In genomic region chr18:24138884-24139616, GRCh38 we compare ENCODE assay signal across 8 cellular contexts. TPM values are rescaled to one million over a fixed set of nuclear protein-coding genes. Genes with fewer than 3 reads are reported as not detected.
DNase-seq lines count a peak whose midpoint lies in the region; ATAC-seq, FAIRE-seq and TF ChIP-seq lines count a peak whose summit lies in the region.

A gene with protein sequence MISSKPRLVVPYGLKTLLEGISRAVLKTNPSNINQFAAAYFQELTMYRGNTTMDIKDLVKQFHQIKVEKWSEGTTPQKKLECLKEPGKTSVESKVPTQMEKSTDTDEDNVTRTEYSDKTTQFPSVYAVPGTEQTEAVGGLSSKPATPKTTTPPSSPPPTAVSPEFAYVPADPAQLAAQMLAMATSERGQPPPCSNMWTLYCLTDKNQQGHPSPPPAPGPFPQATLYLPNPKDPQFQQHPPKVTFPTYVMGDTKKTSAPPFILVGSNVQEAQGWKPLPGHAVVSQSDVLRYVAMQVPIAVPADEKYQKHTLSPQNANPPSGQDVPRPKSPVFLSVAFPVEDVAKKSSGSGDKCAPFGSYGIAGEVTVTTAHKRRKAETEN (plus strand): TSS chr18:24139062. CDS start chr18:24143115, 4,053 bp downstream.

- H3K27ac ChIP-seq in K562 (ENCODE audit: extremely low read depth, low read depth, low read length) (no peak within 1 kb of the TSS), vagina (peak within 1 kb of the TSS; percentile 47)

- peaks cover 8 to 16% of the 10 kb centered on the region in 2 experiments for H3K27me3 ChIP-seq in K562 (ENCODE audit: control insufficient read depth in 2 of 2, insufficient read depth in 2 of 2, low read length in 2 of 2)
- H3K27me3 ChIP-seq in vagina = no peaks in the 10 kb centered on the region

- peak; percentile 92 for DNase-seq in DMS53 (lab: John Stamatoyannopoulos, UW)
- DNase-seq in M059J (ENCODE audit: low read depth) = peak; percentile 90
- DNase-seq in T1000 (lab: John Stamatoyannopoulos, UW) = peak; percentile 76
- DNase-seq in K562 (ENCODE audit: extremely low read depth in 1 of 4, low spot score in 3 of 4) = no peak
- DNase-seq in hypothalamus (lab: John Stamatoyannopoulos, UW) = peak in 49 of 51 donors; percentile 21 to 89 (median 74)
- peak; percentile 84 for DNase-seq in retina
- DNase-seq in vagina (ENCODE audit: extremely low spot score in 2 of 2) = no peak

- H3K4me1 ChIP-seq in K562 (replicated peaks in 1 of 2; ENCODE audit: control insufficient read depth in 2 of 2, insufficient read depth in 2 of 2, low read length in 2 of 2) (peaks cover 0 to 6% of the 10 kb centered on the region in 2 experiments; a peak in 2 of 5 replicates), vagina (peaks cover 14% of the 10 kb centered on the region)

- CTCF ChIA-PET in K562 (lab: Yijun Ruan, JAX; ENCODE audit: low intra/inter-chr PET ratio) = no interaction called here

- no peaks in the 10 kb centered on the region for H4K20me1 ChIP-seq in K562 (replicated peaks; ENCODE audit: control insufficient read depth, insufficient read depth, low read length)

- ATAC-seq in GM21528 (IDR thresholded peaks at IDR 0.05; ENCODE audit: low FRiP score, unreplicated experiment) = peak; percentile 90
- peak; percentile 61; the same call in 2 of the 3 replicates for ATAC-seq in K562

- no peak within 1 kb of the TSS for H3K4me2 ChIP-seq in K562 (ENCODE audit: insufficient read depth, low read length)

- WGBS in K562 (ENCODE audit: insufficient coverage, low coverage, missing lambda C conversion rate) = 16% methylated on average over 49 of the region's 59 CpGs

- TF ChIP-seq EP300 in K562 (IDR thresholded peaks at IDR 0.05; ENCODE audit: low read length) = no peak

- POLR2A ChIA-PET in K562 (lab: Yijun Ruan, JAX) = interaction anchor here (0.7 to 1.1 kb wide), 2 partner anchors 15 to 31 kb away, joined by 3 read pairs; no protein-coding TSS in a partner anchor

- no peak for TF ChIP-seq POLR2A in K562 (conservative IDR thresholded peaks at IDR 0.05)
- peak in 1 of 2 donors; percentile 17 for TF ChIP-seq POLR2A in vagina (IDR thresholded peaks at IDR 0.05)

- no peak for TF ChIP-seq CTCF in K562 (IDR thresholded peaks at IDR 0.05 in 2 of 3, conservative IDR thresholded peaks at IDR 0.05 in 1 of 3; ENCODE audit: insufficient read depth in 2 of 3, low read depth in 1 of 3, low read length in 3 of 3)
- TF ChIP-seq CTCF in vagina (IDR thresholded peaks at IDR 0.05) = no peak

- H3K9me1 ChIP-seq in K562 (ENCODE audit: control insufficient read depth, insufficient read depth, low read length) = no peaks in the 10 kb centered on the region

- H3K4me3 ChIP-seq in K562 (no peak within 1 kb of the TSS), vagina (peak within 1 kb of the TSS; percentile 54 to 60)

- no peak for TF ChIP-seq RAD21 in K562 (CRISPR knock-in tag; conservative IDR thresholded peaks at IDR 0.05 in 1 of 2, IDR thresholded peaks at IDR 0.05 in 1 of 2)

- BruUV-seq in K562 (replicated peaks; lab: Mats Ljungman, UMichigan) = no TSS peak

- intact Hi-C loops in K562 (cut with micrococcal nuclease) = no loop called here
- intact Hi-C loops in vagina (cut with DNase I) = no loop called here

- FAIRE-seq in K562 (lab: Jason Lieb, UNC) = no peak

- in situ Hi-C loops in K562 (cut with MboI) = no loop called here

- no peak within 1 kb of the TSS for H2AFZ ChIP-seq in K562 (ENCODE audit: low read depth, low read length)

- no peaks in the 10 kb centered on the region for H3K9me3 ChIP-seq in K562 (replicated peaks; ENCODE audit: control insufficient read depth, insufficient read depth, low read depth, low read length)
- H3K9me3 ChIP-seq in vagina = no peaks in the 10 kb centered on the region

- H3K9ac ChIP-seq in K562 (ENCODE audit: insufficient read depth in 1 of 2, low read depth in 2 of 2, low read length in 2 of 2) = no peak within 1 kb of the TSS

- no peaks in the 10 kb centered on the region for H3K79me2 ChIP-seq in K562 (ENCODE audit: control insufficient read depth, insufficient read depth, low read length)

- H3K36me3 ChIP-seq in K562 (ENCODE audit: control insufficient read depth, insufficient read depth, low read length) (no peaks in the 10 kb centered on the region), vagina (no peaks in the 10 kb centered on the region)

TF ChIP-seq in K562, 482 proteins besides CTCF, POLR2A, EP300 and RAD21 (continues in another document):
- TF ChIP-seq, protein P1, sequence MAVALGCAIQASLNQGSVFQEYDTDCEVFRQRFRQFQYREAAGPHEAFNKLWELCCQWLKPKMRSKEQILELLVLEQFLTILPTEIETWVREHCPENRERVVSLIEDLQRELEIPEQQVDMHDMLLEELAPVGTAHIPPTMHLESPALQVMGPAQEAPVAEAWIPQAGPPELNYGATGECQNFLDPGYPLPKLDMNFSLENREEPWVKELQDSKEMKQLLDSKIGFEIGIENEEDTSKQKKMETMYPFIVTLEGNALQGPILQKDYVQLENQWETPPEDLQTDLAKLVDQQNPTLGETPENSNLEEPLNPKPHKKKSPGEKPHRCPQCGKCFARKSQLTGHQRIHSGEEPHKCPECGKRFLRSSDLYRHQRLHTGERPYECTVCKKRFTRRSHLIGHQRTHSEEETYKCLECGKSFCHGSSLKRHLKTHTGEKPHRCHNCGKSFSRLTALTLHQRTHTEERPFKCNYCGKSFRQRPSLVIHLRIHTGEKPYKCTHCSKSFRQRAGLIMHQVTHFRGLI (CRISPR knock-in tag; IDR thresholded peaks at IDR 0.05) = no peak
- no peak for TF ChIP-seq CHD4 (IDR thresholded peaks at IDR 0.05; ENCODE audit: insufficient read depth, insufficient replicate concordance, low read depth, low read length, poor library complexity, severe bottlenecking)
- no peak for TF ChIP-seq CUX1 (CRISPR knock-in tag; IDR thresholded peaks at IDR 0.05)

RNA-seq across cellular contexts. Expression of the gene that starts here (rescaled TPM):
- total RNA-seq in M059J (2014; rRNA removed; shearing (Covaris generic)) = 9.4 and 12.0 TPM in 2 replicates
- not detected in 2 replicates for total RNA-seq in K562 (2011; cell fraction: chromatin; rRNA removed; ENCODE audit: low replicate concordance)
- not detected in 2 replicates for total RNA-seq in K562 (2011; cell fraction: nucleolus; rRNA removed)
- not detected in 2 replicates for total RNA-seq in K562 (2011; cell fraction: nucleoplasm; rRNA removed)
- not detected in 2 replicates for total RNA-seq in K562 (2014; rRNA removed)
- not detected in 2 replicates for total RNA-seq in K562 (2014; rRNA removed; fragmentation: Illumina TruSeq; extraction: Trizol)
- not detected in 2 replicates for total RNA-seq in K562 (2015; rRNA removed; fragmentation: Illumina TruSeq; extraction: Trizol)
- not detected in 2 replicates for total RNA-seq in K562 (2021)
- not detected in 2 replicates for polyA plus RNA-seq in K562 (2011; rRNA removed)
- polyA plus RNA-seq in K562 (2011; cell fraction: cytosol; rRNA removed) = not detected in 2 replicates
- polyA plus RNA-seq in K562 (2011; cell fraction: nucleus; rRNA removed) = not detected in 2 replicates
- not detected in 2 replicates for polyA plus RNA-seq in K562 (2012)
- not detected in 2 replicates for polyA plus RNA-seq in K562 (2014; fragmentation: Illumina TruSeq; extraction: Trizol)
- not detected for polyA plus RNA-seq in K562 (2014; fragmentation: Nextera tagmentation; extraction: Ambion mirVana)
- not detected in 2 replicates for polyA plus RNA-seq in K562 (2014; rRNA removed)
- polyA minus RNA-seq in K562 (2011; rRNA and poly(A)+ RNA removed) = not detected in 2 replicates
- not detected in 2 replicates for polyA minus RNA-seq in K562 (2011; cell fraction: cytosol; rRNA and poly(A)+ RNA removed)
- polyA minus RNA-seq in K562 (2011; cell fraction: nucleus; rRNA and poly(A)+ RNA removed) = not detected in 2 replicates
- total RNA-seq in vagina = 0.74 TPM

Comparison
In these comparisons a context has a peak if more than half of its experiments do, and no peak if none do; other contexts are left out.
1. Peak in ATAC-seq in K562; RNA of the gene not detected or under 1 TPM.
2. DNase-seq: peak in DMS53 (single experiment), M059J (single experiment), T1000 (single experiment), hypothalamus (49 of 51) and retina (single experiment); none in K562 (0 of 4) and vagina (0 of 2).